20 cellular contexts compared by ENCODE assay signal in genomic region chr16:81595676-81596292, GRCh38.
A peak's percentile ranks its signal among the peaks of the same experiment; 100 is the strongest.
DNase-seq lines count a peak whose midpoint lies in the region; ATAC-seq, FAIRE-seq and TF ChIP-seq lines count a peak whose summit lies in the region.
"Had no signal": no experiment of that assay in that cellular context is flagged by ENCODE, and none has a peak within 500 bp of the region (broad histone marks: within the 10 kb centered on the region; RNA-seq: fewer than 3 reads in every experiment).

No MANE protein-coding gene starts in this region.

- H2BK5ac ChIP-seq in mesenchymal stem cell (ENCODE audit: low read depth, low read length, poor library complexity, severe bottlenecking): no peak overlapping the region

- H2BK12ac ChIP-seq in mesenchymal stem cell (ENCODE audit: low read length in 2 of 2): no peak overlapping the region

- H4K91ac ChIP-seq in mesenchymal stem cell (ENCODE audit: low read length): no peak overlapping the region

- H3K27ac Mint-ChIP-seq in activated CD4-positive, alpha-beta T cell treated with anti-CD3 and anti-CD28 coated beads for 36 hours: peak overlapping the region; percentile 51
- H3K27ac Mint-ChIP-seq: activated naive CD4-positive, alpha-beta T cell treated with anti-CD3 and anti-CD28 coated beads, Interleukin-2, amount 50 U/mL, for 24 hours; WTC11 had no signal

- no peak overlapping the region for H3K4me3 Mint-ChIP-seq in activated CD4-positive, alpha-beta T cell treated with anti-CD3 and anti-CD28 coated beads for 36 hours
- H3K4me3 Mint-ChIP-seq: activated naive CD4-positive, alpha-beta T cell treated with anti-CD3 and anti-CD28 coated beads, Interleukin-2, amount 50 U/mL, for 24 hours; WTC11 had no signal

- no peaks in the 10 kb centered on the region for H3K27me3 Mint-ChIP-seq in activated CD4-positive, alpha-beta T cell treated with anti-CD3 and anti-CD28 coated beads for 36 hours
- H3K27me3 Mint-ChIP-seq: activated naive CD4-positive, alpha-beta T cell treated with anti-CD3 and anti-CD28 coated beads, Interleukin-2, amount 50 U/mL, for 24 hours had no signal

- no peak overlapping the region for H2BK120ac ChIP-seq in mesenchymal stem cell (ENCODE audit: low read depth, low read length)

- TF ChIP-seq EP300 in stomach (IDR thresholded peaks at IDR 0.05): no peak

- H3K4me1 ChIP-seq in mesenchymal stem cell (ENCODE audit: control insufficient read depth, insufficient read depth, low read depth, low read length): peaks cover 13% of the 10 kb centered on the region
- peaks cover 25 to 50% (median 37%) of the 10 kb centered on the region in 4 donors for H3K4me1 ChIP-seq in stomach

- no peaks in the 10 kb centered on the region for H3K9me3 ChIP-seq in mesenchymal stem cell (ENCODE audit: control insufficient read depth, low read length)
- H3K9me3 ChIP-seq in stomach: no peaks in the 10 kb centered on the region
- H3K9me3 ChIP-seq: thoracic aorta had no signal

- H3K27ac ChIP-seq in mesenchymal stem cell (ENCODE audit: low read length, poor library complexity, severe bottlenecking) (no peak overlapping the region), stomach (no peak overlapping the region)
- H3K27ac ChIP-seq: thoracic aorta had no signal

- H2BK15ac ChIP-seq in mesenchymal stem cell (ENCODE audit: low read depth, poor library complexity, severe bottlenecking): no peak overlapping the region

- ATAC-seq in activated CD4-positive, alpha-beta T cell treated with anti-CD3 and anti-CD28 coated beads for 36 hours: peak; percentile 69
- ATAC-seq: WTC11 had no signal

- no peaks in the 10 kb centered on the region for H3K36me3 Mint-ChIP-seq in activated CD4-positive, alpha-beta T cell treated with anti-CD3 and anti-CD28 coated beads for 36 hours (ENCODE audit: low read depth)
- H3K36me3 Mint-ChIP-seq: activated naive CD4-positive, alpha-beta T cell treated with anti-CD3 and anti-CD28 coated beads, Interleukin-2, amount 50 U/mL, for 24 hours; WTC11 had no signal

- no peak overlapping the region for H3K18ac ChIP-seq in mesenchymal stem cell (ENCODE audit: low read depth in 1 of 2, low read length in 2 of 2)

- H2AFZ ChIP-seq in mesenchymal stem cell (ENCODE audit: low read depth, low read length): no peak overlapping the region

- POLR2A ChIA-PET in activated CD4-positive, alpha-beta T cell treated with anti-CD3 and anti-CD28 coated beads for 36 hours (lab: Charles Lee): no interaction called here

- H3K79me1 ChIP-seq in mesenchymal stem cell (replicated peaks; ENCODE audit: low read length, poor library complexity, severe bottlenecking): peaks cover 45% of the 10 kb centered on the region

- no peak for TF ChIP-seq POLR2A in stomach (IDR thresholded peaks at IDR 0.05)

- intact Hi-C loops in activated CD4-positive, alpha-beta T cell treated with anti-CD3 and anti-CD28 coated beads for 36 hours (cut with DNase I, micrococcal nuclease): loop anchor here in 1 of 2 experiments (1.0 kb wide), 4 partner anchors 20 to 44 kb away; no protein-coding TSS in a partner anchor
- intact Hi-C loops in stomach (cut with DNase I; ENCODE audit: low total_unique reads): no loop called here

- H3K4me1 Mint-ChIP-seq in activated CD4-positive, alpha-beta T cell treated with anti-CD3 and anti-CD28 coated beads for 36 hours: peaks cover 22% of the 10 kb centered on the region

- WGBS in mesenchymal stem cell: 99% methylated on average over 6 of the region's 8 CpGs
- WGBS in stomach, 5 donors: 91 to 96% (median 94%) methylated on average over 8 of the region's 8 CpGs

- no peak overlapping the region for H2AK5ac ChIP-seq in mesenchymal stem cell (ENCODE audit: low read length, severe bottlenecking)

- TF ChIP-seq CTCF in bronchial epithelial cell (IDR thresholded peaks at IDR 0.05; ENCODE audit: insufficient read depth, low read length, severe bottlenecking) (no peak), stomach (IDR thresholded peaks at IDR 0.05) (no peak)

- no peak overlapping the region for H3K14ac ChIP-seq in mesenchymal stem cell (ENCODE audit: low read length in 2 of 2)

- no peaks in the 10 kb centered on the region for H3K9me3 Mint-ChIP-seq in activated CD4-positive, alpha-beta T cell treated with anti-CD3 and anti-CD28 coated beads for 36 hours (ENCODE audit: low read depth)
- H3K9me3 Mint-ChIP-seq: activated naive CD4-positive, alpha-beta T cell treated with anti-CD3 and anti-CD28 coated beads, Interleukin-2, amount 50 U/mL, for 24 hours; WTC11 had no signal

- no peak overlapping the region for H3K9ac ChIP-seq in mesenchymal stem cell (ENCODE audit: low read length)

- no peak for DNase-seq in activated CD4-positive, alpha-beta T cell treated with anti-CD3 and anti-CD28 coated beads for 36 hours
- no peak for DNase-seq in activated CD4-positive, alpha-beta T cell treated with anti-CD3 and anti-CD28 coated beads for 1 hour
- peak; percentile 40 for DNase-seq in ELR (ENCODE audit: low read depth)
- DNase-seq in bronchial epithelial cell (ENCODE audit: low read depth): peak; percentile 75
- peak; percentile 87 for DNase-seq in mesenchymal stem cell
- DNase-seq in stomach: no peak
- no peak for DNase-seq in T1000 (lab: John Stamatoyannopoulos, UW)
- no peak for DNase-seq in cerebellar nuclear complex (lab: John Stamatoyannopoulos, UW)
- DNase-seq: 8988T, C1 segment of cervical spinal cord, DND-41, GOT3, head of caudate nucleus, NCI-H1417 treated with DMSO at 0.1 percent for 48 hours, NCI-H526 treated with DMSO at 0.1 percent for 48 hours, SHP77 had no signal

- FAIRE-seq in bronchial epithelial cell (lab: Jason Lieb, UNC): no peak

- CTCF ChIA-PET in activated CD4-positive, alpha-beta T cell treated with anti-CD3 and anti-CD28 coated beads for 36 hours (lab: Charles Lee): no interaction called here

- H3K36me3 ChIP-seq in bronchial epithelial cell (ENCODE audit: control insufficient read depth, insufficient read depth, low read length): peaks cover 1% of the 10 kb centered on the region
- peaks cover 0 to 7% of the 10 kb centered on the region in 2 experiments for H3K36me3 ChIP-seq in mesenchymal stem cell (ENCODE audit: control insufficient read depth in 1 of 2, insufficient read depth in 2 of 2, low read depth in 1 of 2, low read length in 2 of 2)
- H3K36me3 ChIP-seq in stomach: no peaks in the 10 kb centered on the region
- H3K36me3 ChIP-seq: thoracic aorta had no signal

- no peak overlapping the region for H3K4me2 ChIP-seq in mesenchymal stem cell (ENCODE audit: low read length, poor library complexity, severe bottlenecking)

- no peak overlapping the region for H4K8ac ChIP-seq in mesenchymal stem cell (ENCODE audit: low read length)

- no peak overlapping the region for H3K4me3 ChIP-seq in bronchial epithelial cell (ENCODE audit: low read depth, low read length)
- no peak overlapping the region for H3K4me3 ChIP-seq in mesenchymal stem cell (ENCODE audit: insufficient read depth in 1 of 2, low read depth in 1 of 2, low read length in 2 of 2)
- H3K4me3 ChIP-seq in stomach: no peak overlapping the region
- H3K4me3 ChIP-seq: skin epidermis, thoracic aorta had no signal

- no peak overlapping the region for H3K23ac ChIP-seq in mesenchymal stem cell (ENCODE audit: low read length in 2 of 2)

- H3K27me3 ChIP-seq in bronchial epithelial cell (ENCODE audit: control insufficient read depth, insufficient read depth, low read length): no peaks in the 10 kb centered on the region
- H3K27me3 ChIP-seq in mesenchymal stem cell (ENCODE audit: control insufficient read depth in 1 of 2, insufficient read depth in 1 of 2, low read length in 2 of 2): no peaks in the 10 kb centered on the region
- H3K27me3 ChIP-seq in stomach: no peaks in the 10 kb centered on the region

- no peak overlapping the region for H3K4ac ChIP-seq in mesenchymal stem cell (ENCODE audit: low read depth in 1 of 2, low read length in 2 of 2)

Comparison
In these comparisons a context has a peak if more than half of its experiments do, and no peak if none do; other contexts are left out.
1. DNase-seq: peak in ELR (single experiment), bronchial epithelial cell (single experiment) and mesenchymal stem cell (single experiment); none in activated CD4-positive, alpha-beta T cell treated with anti-CD3 and anti-CD28 coated beads for 36 hours (single experiment), activated CD4-positive, alpha-beta T cell treated with anti-CD3 and anti-CD28 coated beads for 1 hour (single experiment), stomach (single experiment), T1000 (single experiment) and cerebellar nuclear complex (0 of 2).